ENCODE assay signal across 26 cellular contexts in genomic region chr14:46053221-46053620, GRCh38.
"Had no signal": no experiment of that assay in that cellular context is flagged by ENCODE, and none has a peak within 500 bp of the region (broad histone marks: within the 10 kb centered on the region; RNA-seq: fewer than 3 reads in every experiment).

No MANE protein-coding gene starts in this region.

- DNase-seq: activated CD4-positive, alpha-beta T cell treated with anti-CD3 and anti-CD28 coated beads for 48 hours; activated CD4-positive, alpha-beta T cell treated with anti-CD3 and anti-CD28 coated beads, Interleukin-2, amount 50 U/mL, for 48 hours; activated CD8-positive, alpha-beta memory T cell treated with anti-CD3 and anti-CD28 coated beads for 24 hours; activated effector memory CD4-positive, alpha-beta T cell treated with Interleukin-2 at 50 U/mL for 16 hours; activated naive CD4-positive, alpha-beta T cell treated with Interleukin-2 at 50 U/mL for 16 hours; caudate nucleus; islet precursor cell; left cardiac atrium; left ventricle myocardium superior; naive B cell; nephron progenitor cell; sigmoid colon; small intestine; stimulated activated CD4-positive, alpha-beta T cell treated with anti-CD3 and anti-CD28 coated beads, Interleukin-1b, Interleukin-23, amount 100 ng/mL, for 48 hours; stimulated activated CD4-positive, alpha-beta T cell treated with anti-CD3 and anti-CD28 coated beads, Interleukin-4, amount 100 ng/mL, for 4 hours; stimulated activated CD8-positive, alpha-beta memory T cell treated with anti-CD3 and anti-CD28 coated beads, Interleukin-4, amount 100 ng/mL, for 48 hours; stimulated activated naive CD8-positive, alpha-beta T cell treated with anti-CD3 and anti-CD28 coated beads, Interleukin-15, amount 100 ng/mL, for 72 hours; substantia nigra; T-helper 9 cell; uterus; WERI-Rb-1 had no signal

- H3K9me3 ChIP-seq: ascending aorta, neutrophil, sigmoid colon, uterus had no signal

- H3K27ac ChIP-seq: ascending aorta, neutrophil, sigmoid colon, uterus, WERI-Rb-1 had no signal

- H3K4me3 ChIP-seq: ascending aorta, sigmoid colon, uterus had no signal

- H3K27me3 ChIP-seq: ascending aorta, neutrophil, sigmoid colon, uterus had no signal

- H3K36me3 ChIP-seq: ascending aorta, neutrophil, sigmoid colon, WERI-Rb-1 had no signal

- H3K4me1 ChIP-seq: ascending aorta, sigmoid colon, uterus had no signal

- ATAC-seq: activated CD4-positive, CD25-positive, alpha-beta regulatory T cell treated with anti-CD3 and anti-CD28 coated beads, Interleukin-2, amount 50 U/mL, for 24 hours; esophagus mucosa; left cardiac atrium; left ventricle myocardium superior; stimulated activated memory B cell treated with anti-CD40 and anti-IgM and Interleukin-4, amounts not matched to agents 10 μg/mL and 1 μg/mL and 100 μg/mL, for 72 hours; stimulated activated naive CD8-positive, alpha-beta T cell treated with anti-CD3 and anti-CD28 coated beads, Interleukin-15, amount 100 ng/mL, for 72 hours had no signal
